1 cellular context compared by ENCODE assay signal in the genomic region with DNA sequence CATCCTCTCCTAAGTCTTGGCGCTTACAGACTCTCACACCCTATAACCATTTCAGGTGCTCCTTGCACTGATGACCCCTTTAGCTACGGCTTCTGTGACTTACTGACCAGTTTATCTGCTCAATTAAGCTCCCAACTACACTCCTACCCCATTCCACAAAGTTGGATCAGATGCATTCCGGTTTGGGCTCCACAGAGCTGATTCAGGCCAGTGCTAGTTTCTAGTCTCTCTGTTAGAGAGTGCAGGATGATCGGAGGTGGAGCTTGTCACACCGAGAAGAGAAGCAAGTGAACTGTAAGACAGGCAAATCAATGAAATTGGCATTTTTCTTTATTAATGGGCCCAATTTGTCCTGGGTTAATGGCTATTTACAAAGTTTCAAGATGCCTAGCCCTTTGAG.
TF ChIP-seq lines count a peak whose summit lies in the region.

No MANE protein-coding gene starts in this region.

TF ChIP-seq in IMR-90, 13 proteins besides CTCF, POLR2A, EP300 and RAD21 (continued from another document):
- TF ChIP-seq, protein P1, sequence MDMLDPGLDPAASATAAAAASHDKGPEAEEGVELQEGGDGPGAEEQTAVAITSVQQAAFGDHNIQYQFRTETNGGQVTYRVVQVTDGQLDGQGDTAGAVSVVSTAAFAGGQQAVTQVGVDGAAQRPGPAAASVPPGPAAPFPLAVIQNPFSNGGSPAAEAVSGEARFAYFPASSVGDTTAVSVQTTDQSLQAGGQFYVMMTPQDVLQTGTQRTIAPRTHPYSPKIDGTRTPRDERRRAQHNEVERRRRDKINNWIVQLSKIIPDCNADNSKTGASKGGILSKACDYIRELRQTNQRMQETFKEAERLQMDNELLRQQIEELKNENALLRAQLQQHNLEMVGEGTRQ (IDR thresholded peaks at IDR 0.05; ENCODE audit: low read depth, low read length), result no peak
- TF ChIP-seq CEBPB (IDR thresholded peaks at IDR 0.05; ENCODE audit: low read depth, low read length), result no peak
- TF ChIP-seq MAZ (IDR thresholded peaks at IDR 0.05; ENCODE audit: borderline replicate concordance, low read depth, low read length), result no peak
- TF ChIP-seq, protein P2, sequence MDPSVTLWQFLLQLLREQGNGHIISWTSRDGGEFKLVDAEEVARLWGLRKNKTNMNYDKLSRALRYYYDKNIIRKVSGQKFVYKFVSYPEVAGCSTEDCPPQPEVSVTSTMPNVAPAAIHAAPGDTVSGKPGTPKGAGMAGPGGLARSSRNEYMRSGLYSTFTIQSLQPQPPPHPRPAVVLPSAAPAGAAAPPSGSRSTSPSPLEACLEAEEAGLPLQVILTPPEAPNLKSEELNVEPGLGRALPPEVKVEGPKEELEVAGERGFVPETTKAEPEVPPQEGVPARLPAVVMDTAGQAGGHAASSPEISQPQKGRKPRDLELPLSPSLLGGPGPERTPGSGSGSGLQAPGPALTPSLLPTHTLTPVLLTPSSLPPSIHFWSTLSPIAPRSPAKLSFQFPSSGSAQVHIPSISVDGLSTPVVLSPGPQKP (IDR thresholded peaks at IDR 0.05; ENCODE audit: borderline replicate concordance, low read depth, low read length), result no peak
- TF ChIP-seq RCOR1 (IDR thresholded peaks at IDR 0.05; ENCODE audit: insufficient replicate concordance, low read length), result no peak
- no peak for TF ChIP-seq CHD1 (IDR thresholded peaks at IDR 0.05; ENCODE audit: low read depth, low read length)
- no peak for TF ChIP-seq SMC3 (IDR thresholded peaks at IDR 0.05; ENCODE audit: low read depth, low read length)
- no peak for TF ChIP-seq FOS (IDR thresholded peaks at IDR 0.05; ENCODE audit: low read depth, low read length)
TF ChIP-seq in IMR-90: peak in this region for 0.
